ENCODE assay signal across 8 cellular contexts in the genomic region with DNA sequence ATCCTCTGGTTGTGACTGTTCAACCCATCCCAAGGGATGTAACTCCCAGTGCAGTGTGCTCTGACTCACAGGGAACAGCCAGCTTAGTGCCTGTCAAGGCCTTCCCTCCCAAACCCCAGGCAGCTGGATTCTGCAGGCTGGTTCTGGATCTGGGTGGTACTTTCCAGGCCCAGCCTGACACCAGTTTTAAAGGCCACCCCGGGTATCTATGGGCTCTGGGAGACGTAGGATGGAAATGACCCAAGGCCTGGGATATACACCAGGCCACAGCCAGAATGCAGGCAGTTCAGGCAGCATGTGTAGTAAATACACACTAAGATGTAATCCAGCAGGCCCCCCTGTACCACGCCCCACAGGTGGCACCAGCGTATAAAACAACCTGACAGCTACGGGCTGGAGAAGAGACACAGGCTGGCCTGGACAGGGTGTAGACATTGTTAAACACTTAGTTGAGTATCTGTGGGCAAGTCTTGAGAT.
DNase-seq lines count a peak whose midpoint lies in the region; ATAC-seq and TF ChIP-seq lines count a peak whose summit lies in the region.

No MANE protein-coding gene starts in this region.

- peak overlapping the region; percentile 73 for H3K4me3 Mint-ChIP-seq in central memory CD8-positive, alpha-beta T cell
- H3K4me3 Mint-ChIP-seq in osteocyte (ENCODE audit: unreplicated experiment), result peak overlapping the region; percentile 53

- CTCF ChIA-PET in RWPE1 (lab: Yijun Ruan, JAX), result interaction anchor here (0.6 kb wide), 1 partner anchor 52 kb away, joined by 3 read pairs; no protein-coding TSS in a partner anchor

- peaks cover 51% of the 10 kb centered on the region for H3K4me1 Mint-ChIP-seq in central memory CD8-positive, alpha-beta T cell
- H3K4me1 Mint-ChIP-seq in osteocyte (ENCODE audit: unreplicated experiment), result peaks cover 33% of the 10 kb centered on the region

- H3K27ac Mint-ChIP-seq in central memory CD8-positive, alpha-beta T cell (ENCODE audit: low read depth), result peak overlapping the region; percentile 92
- H3K27ac Mint-ChIP-seq in osteocyte (ENCODE audit: unreplicated experiment), result peak overlapping the region; percentile 94

- H3K9me3 Mint-ChIP-seq in central memory CD8-positive, alpha-beta T cell, result no peaks in the 10 kb centered on the region
- no peaks in the 10 kb centered on the region for H3K9me3 Mint-ChIP-seq in osteocyte (ENCODE audit: unreplicated experiment)

- no peak for TF ChIP-seq CTCF in RWPE1 (conservative IDR thresholded peaks at IDR 0.05; ENCODE audit: low read depth)
- TF ChIP-seq CTCF in osteocyte (IDR thresholded peaks at IDR 0.05), result no peak
- TF ChIP-seq CTCF in gastroesophageal sphincter (IDR thresholded peaks at IDR 0.05), result no peak

- peaks cover 3% of the 10 kb centered on the region for H3K36me3 Mint-ChIP-seq in central memory CD8-positive, alpha-beta T cell (ENCODE audit: insufficient read depth)
- no peaks in the 10 kb centered on the region for H3K36me3 Mint-ChIP-seq in osteocyte (ENCODE audit: unreplicated experiment)

- TF ChIP-seq EP300 in gastroesophageal sphincter (IDR thresholded peaks at IDR 0.05), result no peak

- no peak overlapping the region for H3K4me3 ChIP-seq in gastroesophageal sphincter

- H3K27me3 Mint-ChIP-seq in central memory CD8-positive, alpha-beta T cell, result no peaks in the 10 kb centered on the region
- no peaks in the 10 kb centered on the region for H3K27me3 Mint-ChIP-seq in osteocyte (ENCODE audit: unreplicated experiment)

- H3K4me1 ChIP-seq in gastroesophageal sphincter, result no peaks in the 10 kb centered on the region

- ATAC-seq in HG02943 (IDR thresholded peaks at IDR 0.05; ENCODE audit: low read depth, unreplicated experiment) (peak; percentile 46), gastroesophageal sphincter (no peak)
- ATAC-seq in central memory CD8-positive, alpha-beta T cell (replicated peaks; ENCODE audit: extremely low read depth, poor library complexity, severe bottlenecking), result peak; percentile 63

- peak overlapping the region; percentile 70 for H3K27ac ChIP-seq in RWPE1
- peak overlapping the region in 1 of 4 donors; percentile 2 for H3K27ac ChIP-seq in gastroesophageal sphincter

- POLR2A ChIA-PET in RWPE1 (lab: Yijun Ruan, JAX; ENCODE audit: low non-redundant PET), result no interaction called here

- DNase-seq in GM19238 (ENCODE audit: insufficient read length, low spot score) (peak; percentile 27), RWPE1 (ENCODE audit: low spot score) (peak; percentile 49), osteocyte (ENCODE audit: extremely low spot score, unreplicated experiment) (no peak), NCI-H128 (lab: John Stamatoyannopoulos, UW; ENCODE audit: unreplicated experiment) (no peak), HuH-7 (ENCODE audit: low spot score) (no peak)
- no peak for DNase-seq in central memory CD8-positive, alpha-beta T cell (ENCODE audit: low spot score in 2 of 2)

- WGBS in gastroesophageal sphincter (ENCODE audit: low coverage in 1 of 2), 2 donors, result 61 to 80% methylated on average over 1 to 2 of the region's 5 CpGs

- H3K36me3 ChIP-seq in gastroesophageal sphincter, result no peaks in the 10 kb centered on the region

- H3K9me3 ChIP-seq in gastroesophageal sphincter, result no peaks in the 10 kb centered on the region

- H3K27me3 ChIP-seq in gastroesophageal sphincter, result peaks cover 9% of the 10 kb centered on the region

- TF ChIP-seq POLR2A in gastroesophageal sphincter (IDR thresholded peaks at IDR 0.05), result no peak

Comparison
In these comparisons a context has a peak if more than half of its experiments do, and no peak if none do; other contexts are left out.
1. DNase-seq: peak in GM19238 (single experiment) and RWPE1 (single experiment); none in central memory CD8-positive, alpha-beta T cell (0 of 2), osteocyte (single experiment), NCI-H128 (single experiment) and HuH-7 (single experiment).